1 cellular context compared by ENCODE assay signal in the genomic region with DNA sequence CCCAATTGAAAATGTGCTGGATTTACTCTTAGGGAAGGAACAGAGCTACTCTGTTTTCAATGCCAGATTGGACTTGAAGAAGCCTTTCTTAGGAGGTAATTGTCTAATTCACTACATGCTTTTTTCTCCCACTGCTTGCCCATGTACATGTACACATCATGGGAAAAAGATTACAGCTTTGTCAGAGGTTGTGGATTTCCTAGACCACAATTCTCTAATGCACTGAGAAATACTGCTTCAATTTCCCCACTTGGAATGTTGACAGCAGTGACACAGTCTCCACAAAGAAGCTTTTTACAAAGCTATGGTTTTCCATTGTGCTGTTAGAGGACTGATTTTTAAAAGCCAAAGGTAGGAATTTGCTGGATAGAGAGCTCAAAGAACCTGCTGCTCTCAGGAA.
TF ChIP-seq lines count a peak whose summit lies in the region.

No MANE protein-coding gene starts in this region.

TF ChIP-seq in WTC11, 78 proteins besides CTCF, POLR2A, EP300 and RAD21 (continued from another document):
- TF ChIP-seq, protein P1, sequence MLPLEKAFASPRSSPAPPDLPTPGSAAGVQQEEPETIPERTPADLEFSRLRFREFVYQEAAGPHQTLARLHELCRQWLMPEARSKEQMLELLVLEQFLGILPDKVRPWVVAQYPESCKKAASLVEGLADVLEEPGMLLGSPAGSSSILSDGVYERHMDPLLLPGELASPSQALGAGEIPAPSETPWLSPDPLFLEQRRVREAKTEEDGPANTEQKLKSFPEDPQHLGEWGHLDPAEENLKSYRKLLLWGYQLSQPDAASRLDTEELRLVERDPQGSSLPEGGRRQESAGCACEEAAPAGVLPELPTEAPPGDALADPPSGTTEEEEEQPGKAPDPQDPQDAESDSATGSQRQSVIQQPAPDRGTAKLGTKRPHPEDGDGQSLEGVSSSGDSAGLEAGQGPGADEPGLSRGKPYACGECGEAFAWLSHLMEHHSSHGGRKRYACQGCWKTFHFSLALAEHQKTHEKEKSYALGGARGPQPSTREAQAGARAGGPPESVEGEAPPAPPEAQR (CRISPR knock-in tag; IDR thresholded peaks at IDR 0.05), result no peak
- TF ChIP-seq, protein P2, sequence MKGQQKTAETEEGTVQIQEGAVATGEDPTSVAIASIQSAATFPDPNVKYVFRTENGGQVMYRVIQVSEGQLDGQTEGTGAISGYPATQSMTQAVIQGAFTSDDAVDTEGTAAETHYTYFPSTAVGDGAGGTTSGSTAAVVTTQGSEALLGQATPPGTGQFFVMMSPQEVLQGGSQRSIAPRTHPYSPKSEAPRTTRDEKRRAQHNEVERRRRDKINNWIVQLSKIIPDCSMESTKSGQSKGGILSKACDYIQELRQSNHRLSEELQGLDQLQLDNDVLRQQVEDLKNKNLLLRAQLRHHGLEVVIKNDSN (CRISPR knock-in tag; IDR thresholded peaks at IDR 0.05), result no peak
- TF ChIP-seq, protein P3, sequence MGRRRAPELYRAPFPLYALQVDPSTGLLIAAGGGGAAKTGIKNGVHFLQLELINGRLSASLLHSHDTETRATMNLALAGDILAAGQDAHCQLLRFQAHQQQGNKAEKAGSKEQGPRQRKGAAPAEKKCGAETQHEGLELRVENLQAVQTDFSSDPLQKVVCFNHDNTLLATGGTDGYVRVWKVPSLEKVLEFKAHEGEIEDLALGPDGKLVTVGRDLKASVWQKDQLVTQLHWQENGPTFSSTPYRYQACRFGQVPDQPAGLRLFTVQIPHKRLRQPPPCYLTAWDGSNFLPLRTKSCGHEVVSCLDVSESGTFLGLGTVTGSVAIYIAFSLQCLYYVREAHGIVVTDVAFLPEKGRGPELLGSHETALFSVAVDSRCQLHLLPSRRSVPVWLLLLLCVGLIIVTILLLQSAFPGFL (CRISPR knock-in tag; IDR thresholded peaks at IDR 0.05; ENCODE audit: borderline replicate concordance), result no peak
- TF ChIP-seq ZNF671 (CRISPR knock-in tag; IDR thresholded peaks at IDR 0.05), result no peak
- TF ChIP-seq, protein P4, sequence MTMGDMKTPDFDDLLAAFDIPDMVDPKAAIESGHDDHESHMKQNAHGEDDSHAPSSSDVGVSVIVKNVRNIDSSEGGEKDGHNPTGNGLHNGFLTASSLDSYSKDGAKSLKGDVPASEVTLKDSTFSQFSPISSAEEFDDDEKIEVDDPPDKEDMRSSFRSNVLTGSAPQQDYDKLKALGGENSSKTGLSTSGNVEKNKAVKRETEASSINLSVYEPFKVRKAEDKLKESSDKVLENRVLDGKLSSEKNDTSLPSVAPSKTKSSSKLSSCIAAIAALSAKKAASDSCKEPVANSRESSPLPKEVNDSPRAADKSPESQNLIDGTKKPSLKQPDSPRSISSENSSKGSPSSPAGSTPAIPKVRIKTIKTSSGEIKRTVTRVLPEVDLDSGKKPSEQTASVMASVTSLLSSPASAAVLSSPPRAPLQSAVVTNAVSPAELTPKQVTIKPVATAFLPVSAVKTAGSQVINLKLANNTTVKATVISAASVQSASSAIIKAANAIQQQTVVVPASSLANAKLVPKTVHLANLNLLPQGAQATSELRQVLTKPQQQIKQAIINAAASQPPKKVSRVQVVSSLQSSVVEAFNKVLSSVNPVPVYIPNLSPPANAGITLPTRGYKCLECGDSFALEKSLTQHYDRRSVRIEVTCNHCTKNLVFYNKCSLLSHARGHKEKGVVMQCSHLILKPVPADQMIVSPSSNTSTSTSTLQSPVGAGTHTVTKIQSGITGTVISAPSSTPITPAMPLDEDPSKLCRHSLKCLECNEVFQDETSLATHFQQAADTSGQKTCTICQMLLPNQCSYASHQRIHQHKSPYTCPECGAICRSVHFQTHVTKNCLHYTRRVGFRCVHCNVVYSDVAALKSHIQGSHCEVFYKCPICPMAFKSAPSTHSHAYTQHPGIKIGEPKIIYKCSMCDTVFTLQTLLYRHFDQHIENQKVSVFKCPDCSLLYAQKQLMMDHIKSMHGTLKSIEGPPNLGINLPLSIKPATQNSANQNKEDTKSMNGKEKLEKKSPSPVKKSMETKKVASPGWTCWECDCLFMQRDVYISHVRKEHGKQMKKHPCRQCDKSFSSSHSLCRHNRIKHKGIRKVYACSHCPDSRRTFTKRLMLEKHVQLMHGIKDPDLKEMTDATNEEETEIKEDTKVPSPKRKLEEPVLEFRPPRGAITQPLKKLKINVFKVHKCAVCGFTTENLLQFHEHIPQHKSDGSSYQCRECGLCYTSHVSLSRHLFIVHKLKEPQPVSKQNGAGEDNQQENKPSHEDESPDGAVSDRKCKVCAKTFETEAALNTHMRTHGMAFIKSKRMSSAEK (CRISPR knock-in tag; IDR thresholded peaks at IDR 0.05; ENCODE audit: borderline replicate concordance), result no peak
- TF ChIP-seq ZNF396 (CRISPR knock-in tag; IDR thresholded peaks at IDR 0.05; ENCODE audit: borderline replicate concordance), result no peak
- TF ChIP-seq, protein P5, sequence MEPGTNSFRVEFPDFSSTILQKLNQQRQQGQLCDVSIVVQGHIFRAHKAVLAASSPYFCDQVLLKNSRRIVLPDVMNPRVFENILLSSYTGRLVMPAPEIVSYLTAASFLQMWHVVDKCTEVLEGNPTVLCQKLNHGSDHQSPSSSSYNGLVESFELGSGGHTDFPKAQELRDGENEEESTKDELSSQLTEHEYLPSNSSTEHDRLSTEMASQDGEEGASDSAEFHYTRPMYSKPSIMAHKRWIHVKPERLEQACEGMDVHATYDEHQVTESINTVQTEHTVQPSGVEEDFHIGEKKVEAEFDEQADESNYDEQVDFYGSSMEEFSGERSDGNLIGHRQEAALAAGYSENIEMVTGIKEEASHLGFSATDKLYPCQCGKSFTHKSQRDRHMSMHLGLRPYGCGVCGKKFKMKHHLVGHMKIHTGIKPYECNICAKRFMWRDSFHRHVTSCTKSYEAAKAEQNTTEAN (CRISPR knock-in tag; IDR thresholded peaks at IDR 0.05), result no peak
- TF ChIP-seq, protein P6, sequence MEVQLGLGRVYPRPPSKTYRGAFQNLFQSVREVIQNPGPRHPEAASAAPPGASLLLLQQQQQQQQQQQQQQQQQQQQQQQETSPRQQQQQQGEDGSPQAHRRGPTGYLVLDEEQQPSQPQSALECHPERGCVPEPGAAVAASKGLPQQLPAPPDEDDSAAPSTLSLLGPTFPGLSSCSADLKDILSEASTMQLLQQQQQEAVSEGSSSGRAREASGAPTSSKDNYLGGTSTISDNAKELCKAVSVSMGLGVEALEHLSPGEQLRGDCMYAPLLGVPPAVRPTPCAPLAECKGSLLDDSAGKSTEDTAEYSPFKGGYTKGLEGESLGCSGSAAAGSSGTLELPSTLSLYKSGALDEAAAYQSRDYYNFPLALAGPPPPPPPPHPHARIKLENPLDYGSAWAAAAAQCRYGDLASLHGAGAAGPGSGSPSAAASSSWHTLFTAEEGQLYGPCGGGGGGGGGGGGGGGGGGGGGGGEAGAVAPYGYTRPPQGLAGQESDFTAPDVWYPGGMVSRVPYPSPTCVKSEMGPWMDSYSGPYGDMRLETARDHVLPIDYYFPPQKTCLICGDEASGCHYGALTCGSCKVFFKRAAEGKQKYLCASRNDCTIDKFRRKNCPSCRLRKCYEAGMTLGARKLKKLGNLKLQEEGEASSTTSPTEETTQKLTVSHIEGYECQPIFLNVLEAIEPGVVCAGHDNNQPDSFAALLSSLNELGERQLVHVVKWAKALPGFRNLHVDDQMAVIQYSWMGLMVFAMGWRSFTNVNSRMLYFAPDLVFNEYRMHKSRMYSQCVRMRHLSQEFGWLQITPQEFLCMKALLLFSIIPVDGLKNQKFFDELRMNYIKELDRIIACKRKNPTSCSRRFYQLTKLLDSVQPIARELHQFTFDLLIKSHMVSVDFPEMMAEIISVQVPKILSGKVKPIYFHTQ (CRISPR knock-in tag; IDR thresholded peaks at IDR 0.05), result no peak
- TF ChIP-seq KAT7 (CRISPR knock-in tag; IDR thresholded peaks at IDR 0.05; ENCODE audit: borderline replicate concordance), result no peak
- TF ChIP-seq, protein P7, sequence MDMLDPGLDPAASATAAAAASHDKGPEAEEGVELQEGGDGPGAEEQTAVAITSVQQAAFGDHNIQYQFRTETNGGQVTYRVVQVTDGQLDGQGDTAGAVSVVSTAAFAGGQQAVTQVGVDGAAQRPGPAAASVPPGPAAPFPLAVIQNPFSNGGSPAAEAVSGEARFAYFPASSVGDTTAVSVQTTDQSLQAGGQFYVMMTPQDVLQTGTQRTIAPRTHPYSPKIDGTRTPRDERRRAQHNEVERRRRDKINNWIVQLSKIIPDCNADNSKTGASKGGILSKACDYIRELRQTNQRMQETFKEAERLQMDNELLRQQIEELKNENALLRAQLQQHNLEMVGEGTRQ (CRISPR knock-in tag; IDR thresholded peaks at IDR 0.05), result no peak
- TF ChIP-seq, protein P8, sequence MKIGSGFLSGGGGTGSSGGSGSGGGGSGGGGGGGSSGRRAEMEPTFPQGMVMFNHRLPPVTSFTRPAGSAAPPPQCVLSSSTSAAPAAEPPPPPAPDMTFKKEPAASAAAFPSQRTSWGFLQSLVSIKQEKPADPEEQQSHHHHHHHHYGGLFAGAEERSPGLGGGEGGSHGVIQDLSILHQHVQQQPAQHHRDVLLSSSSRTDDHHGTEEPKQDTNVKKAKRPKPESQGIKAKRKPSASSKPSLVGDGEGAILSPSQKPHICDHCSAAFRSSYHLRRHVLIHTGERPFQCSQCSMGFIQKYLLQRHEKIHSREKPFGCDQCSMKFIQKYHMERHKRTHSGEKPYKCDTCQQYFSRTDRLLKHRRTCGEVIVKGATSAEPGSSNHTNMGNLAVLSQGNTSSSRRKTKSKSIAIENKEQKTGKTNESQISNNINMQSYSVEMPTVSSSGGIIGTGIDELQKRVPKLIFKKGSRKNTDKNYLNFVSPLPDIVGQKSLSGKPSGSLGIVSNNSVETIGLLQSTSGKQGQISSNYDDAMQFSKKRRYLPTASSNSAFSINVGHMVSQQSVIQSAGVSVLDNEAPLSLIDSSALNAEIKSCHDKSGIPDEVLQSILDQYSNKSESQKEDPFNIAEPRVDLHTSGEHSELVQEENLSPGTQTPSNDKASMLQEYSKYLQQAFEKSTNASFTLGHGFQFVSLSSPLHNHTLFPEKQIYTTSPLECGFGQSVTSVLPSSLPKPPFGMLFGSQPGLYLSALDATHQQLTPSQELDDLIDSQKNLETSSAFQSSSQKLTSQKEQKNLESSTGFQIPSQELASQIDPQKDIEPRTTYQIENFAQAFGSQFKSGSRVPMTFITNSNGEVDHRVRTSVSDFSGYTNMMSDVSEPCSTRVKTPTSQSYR (CRISPR knock-in tag; IDR thresholded peaks at IDR 0.05), result no peak
